In genomic region chr10:23343591-23344225, GRCh38 we compare ENCODE assay signal across 8 cellular contexts. TPM values are rescaled to one million over a fixed set of nuclear protein-coding genes. Genes with fewer than 3 reads are reported as not detected.
A peak's percentile ranks its signal among the peaks of the same experiment; 100 is the strongest.
DNase-seq lines count a peak whose midpoint lies in the region; ATAC-seq, FAIRE-seq and TF ChIP-seq lines count a peak whose summit lies in the region.

No MANE protein-coding gene starts in this region.

- POLR2A ChIA-PET in RWPE1 (lab: Yijun Ruan, JAX; ENCODE audit: low non-redundant PET) (no interaction called here), K562 (lab: Yijun Ruan, JAX) (no interaction called here)

- peaks cover 8 to 21% of the 10 kb centered on the region in 2 experiments; a peak in 4 of 5 replicates for H3K27me3 ChIP-seq in K562 (ENCODE audit: control insufficient read depth in 2 of 2, insufficient read depth in 2 of 2, low read length in 2 of 2)

- peaks cover 0 to 10% of the 10 kb centered on the region in 2 experiments; a peak in 2 of 5 replicates for H3K4me1 ChIP-seq in K562 (replicated peaks in 1 of 2; ENCODE audit: control insufficient read depth in 2 of 2, insufficient read depth in 2 of 2, low read length in 2 of 2)

- H3K36me3 ChIP-seq in K562 (ENCODE audit: control insufficient read depth, insufficient read depth, low read length): no peaks in the 10 kb centered on the region

- H3K79me2 ChIP-seq in K562 (ENCODE audit: control insufficient read depth, insufficient read depth, low read length): no peaks in the 10 kb centered on the region

- no peaks in the 10 kb centered on the region for H3K9me3 ChIP-seq in K562 (replicated peaks; ENCODE audit: control insufficient read depth, insufficient read depth, low read depth, low read length)

- peak overlapping the region; percentile 93 for H3K27ac ChIP-seq in RWPE1
- no peak overlapping the region for H3K27ac ChIP-seq in K562 (ENCODE audit: extremely low read depth, low read depth, low read length)

- CTCF ChIA-PET in RWPE1 (lab: Yijun Ruan, JAX): interaction anchor here (0.6 kb wide), 1 partner anchor 16 kb away, joined by 4 read pairs; no protein-coding TSS in a partner anchor
- CTCF ChIA-PET in K562 (lab: Yijun Ruan, JAX; ENCODE audit: low intra/inter-chr PET ratio): no interaction called here

- H2AFZ ChIP-seq in K562 (ENCODE audit: low read depth, low read length): no peak overlapping the region

- peaks cover 1 to 19% (median 6%) of the 10 kb centered on the region in 3 donors for H3K27me3 Mint-ChIP-seq in immature natural killer cell (ENCODE audit: low read depth in 3 of 3)

- no peak overlapping the region for H3K4me3 ChIP-seq in K562

- no peak overlapping the region for H3K4me2 ChIP-seq in K562 (ENCODE audit: insufficient read depth, low read length)

- ATAC-seq in K562 (no peak; the same call in 2 of the 3 replicates), HG03045 (IDR thresholded peaks at IDR 0.05; ENCODE audit: unreplicated experiment) (no peak)

- H3K9me3 Mint-ChIP-seq in immature natural killer cell: peaks cover 0 to 3% (median 0%) of the 10 kb centered on the region in 6 donors

- no peak overlapping the region for H3K9ac ChIP-seq in K562 (ENCODE audit: insufficient read depth in 1 of 2, low read depth in 2 of 2, low read length in 2 of 2)

- H3K4me1 Mint-ChIP-seq in immature natural killer cell: peaks cover 0 to 5% of the 10 kb centered on the region in 2 donors

- no peak for FAIRE-seq in K562 (lab: Jason Lieb, UNC)
- no peak for FAIRE-seq in GM12891 (lab: Jason Lieb, UNC)

- TF ChIP-seq CTCF in RWPE1 (conservative IDR thresholded peaks at IDR 0.05; ENCODE audit: low read depth) (no peak), K562 (IDR thresholded peaks at IDR 0.05 in 2 of 3, conservative IDR thresholded peaks at IDR 0.05 in 1 of 3; ENCODE audit: insufficient read depth in 2 of 3, low read depth in 1 of 3, low read length in 3 of 3) (no peak)

- peak overlapping the region in 1 of 5 donors; percentile 17 for H3K4me3 Mint-ChIP-seq in immature natural killer cell

- H3K9me1 ChIP-seq in K562 (ENCODE audit: control insufficient read depth, insufficient read depth, low read length): no peaks in the 10 kb centered on the region

- H3K36me3 Mint-ChIP-seq in immature natural killer cell: no peaks in the 10 kb centered on the region

- 4% methylated on average over 35 of the region's 48 CpGs for WGBS in K562 (ENCODE audit: insufficient coverage, low coverage, missing lambda C conversion rate)

- TF ChIP-seq RAD21 in K562 (CRISPR knock-in tag; conservative IDR thresholded peaks at IDR 0.05 in 1 of 2, IDR thresholded peaks at IDR 0.05 in 1 of 2): no peak

- no TSS peak for BruUV-seq in K562 (replicated peaks; lab: Mats Ljungman, UMichigan)

- 0 out of 2 replicates have a peak, but pooled peaks cover 4% of the 10 kb centered on the region for H4K20me1 ChIP-seq in K562 (replicated peaks; ENCODE audit: control insufficient read depth, insufficient read depth, low read length)

- TF ChIP-seq POLR2A in K562 (conservative IDR thresholded peaks at IDR 0.05): no peak
- no peak for TF ChIP-seq POLR2A in GM12891 (IDR thresholded peaks at IDR 0.05; ENCODE audit: low read depth, low read length)

- in situ Hi-C loops in K562 (cut with MboI): loop anchor here (25.0 kb wide), 1 partner anchor 344 kb away; no protein-coding TSS in a partner anchor

- no peak overlapping the region for H3K27ac Mint-ChIP-seq in immature natural killer cell

- intact Hi-C loops in K562 (cut with micrococcal nuclease): no loop called here

- DNase-seq in GM03348 (ENCODE audit: low spot score) (peak; percentile 44), RWPE1 (ENCODE audit: low spot score) (peak; percentile 54), K562 (ENCODE audit: extremely low read depth in 1 of 4, low spot score in 3 of 4) (peak in 3 of 4 experiments; percentile 25 to 43 (median 34)), islet precursor cell (peak; percentile 71), GM12891 (ENCODE audit: insufficient read length, low spot score) (no peak), immature natural killer cell (no peak)
- peak; percentile 88 for DNase-seq in stimulated activated CD4-positive, alpha-beta T cell treated with anti-CD3 and anti-CD28 coated beads, Interleukin-15, amount 100 ng/mL, for 24 hours

- no peak for TF ChIP-seq EP300 in K562 (IDR thresholded peaks at IDR 0.05; ENCODE audit: low read length)

TF ChIP-seq in K562, 482 proteins besides CTCF, POLR2A, EP300 and RAD21:
- TF ChIP-seq, protein P1, sequence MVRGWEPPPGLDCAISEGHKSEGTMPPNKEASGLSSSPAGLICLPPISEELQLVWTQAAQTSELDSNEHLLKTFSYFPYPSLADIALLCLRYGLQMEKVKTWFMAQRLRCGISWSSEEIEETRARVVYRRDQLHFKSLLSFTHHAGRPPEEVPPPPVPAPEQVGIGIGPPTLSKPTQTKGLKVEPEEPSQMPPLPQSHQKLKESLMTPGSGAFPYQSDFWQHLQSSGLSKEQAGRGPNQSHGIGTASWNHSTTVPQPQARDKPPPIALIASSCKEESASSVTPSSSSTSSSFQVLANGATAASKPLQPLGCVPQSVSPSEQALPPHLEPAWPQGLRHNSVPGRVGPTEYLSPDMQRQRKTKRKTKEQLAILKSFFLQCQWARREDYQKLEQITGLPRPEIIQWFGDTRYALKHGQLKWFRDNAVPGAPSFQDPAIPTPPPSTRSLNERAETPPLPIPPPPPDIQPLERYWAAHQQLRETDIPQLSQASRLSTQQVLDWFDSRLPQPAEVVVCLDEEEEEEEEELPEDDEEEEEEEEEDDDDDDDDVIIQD (CRISPR knock-in tag; IDR thresholded peaks at IDR 0.05): no peak
- TF ChIP-seq MYNN (IDR thresholded peaks at IDR 0.05) (0 out of 2 replicates have a peak, but pooled peaks have one; percentile 24), MYNN (CRISPR knock-in tag; IDR thresholded peaks at IDR 0.05) (no peak), RFX1 (IDR thresholded peaks at IDR 0.05) (peak; percentile 55)

TF ChIP-seq in GM12891, 5 proteins besides CTCF, POLR2A, EP300 and RAD21:
- TF ChIP-seq SPI1 (IDR thresholded peaks at IDR 0.05; ENCODE audit: low read depth, low read length): no peak
- no peak for TF ChIP-seq TAF1 (IDR thresholded peaks at IDR 0.05; ENCODE audit: low read depth, low read length)
- TF ChIP-seq PAX5 (IDR thresholded peaks at IDR 0.05; ENCODE audit: insufficient read depth, low read length, severe bottlenecking): no peak
- TF ChIP-seq POLR2AphosphoS5 (IDR thresholded peaks at IDR 0.05; ENCODE audit: low read depth, low read length): no peak
- no peak for TF ChIP-seq POU2F2 (IDR thresholded peaks at IDR 0.05; ENCODE audit: low read depth, low read length)
TF ChIP-seq in GM12891: peak in this region for 0.

RNA-seq across cellular contexts. Expression of gene C10orf67, which starts 0.9 kb away (rescaled TPM):
- total RNA-seq in K562 (2011; cell fraction: chromatin; rRNA removed; ENCODE audit: low replicate concordance): not detected in 2 replicates
- not detected in 2 replicates for total RNA-seq in K562 (2011; cell fraction: nucleolus; rRNA removed)
- not detected in 2 replicates for total RNA-seq in K562 (2011; cell fraction: nucleoplasm; rRNA removed)
- total RNA-seq in K562 (2014; rRNA removed): not detected in 2 replicates
- not detected in 2 replicates for total RNA-seq in K562 (2014; rRNA removed; fragmentation: Illumina TruSeq; extraction: Trizol)
- not detected in 2 replicates for total RNA-seq in K562 (2015; rRNA removed; fragmentation: Illumina TruSeq; extraction: Trizol)
- not detected in 2 replicates for total RNA-seq in K562 (2021)
- polyA plus RNA-seq in K562 (2011; rRNA removed): not detected in 2 replicates
- not detected in 2 replicates for polyA plus RNA-seq in K562 (2011; cell fraction: cytosol; rRNA removed)
- polyA plus RNA-seq in K562 (2011; cell fraction: nucleus; rRNA removed): not detected in 2 replicates
- not detected in 2 replicates for polyA plus RNA-seq in K562 (2012)
- polyA plus RNA-seq in K562 (2014; fragmentation: Illumina TruSeq; extraction: Trizol): not detected in 2 replicates
- not detected for polyA plus RNA-seq in K562 (2014; fragmentation: Nextera tagmentation; extraction: Ambion mirVana)
- not detected in 2 replicates for polyA plus RNA-seq in K562 (2014; rRNA removed)
- not detected in 2 replicates for polyA minus RNA-seq in K562 (2011; rRNA and poly(A)+ RNA removed)
- not detected in 2 replicates for polyA minus RNA-seq in K562 (2011; cell fraction: cytosol; rRNA and poly(A)+ RNA removed)
- not detected in 2 replicates for polyA minus RNA-seq in K562 (2011; cell fraction: nucleus; rRNA and poly(A)+ RNA removed)
- not detected for polyA plus RNA-seq in GM12891 (2012; ENCODE audit: low read depth, missing spikeins)
- not detected for polyA plus RNA-seq in immature natural killer cell

Comparison
In these comparisons a context has a peak if more than half of its experiments do, and no peak if none do; other contexts are left out.
1. DNase-seq: peak in GM03348 (single experiment), RWPE1 (single experiment), K562 (3 of 4), islet precursor cell (single experiment) and stimulated activated CD4-positive, alpha-beta T cell treated with anti-CD3 and anti-CD28 coated beads, Interleukin-15, amount 100 ng/mL, for 24 hours (single experiment); none in GM12891 (single experiment) and immature natural killer cell (0 of 3).